8 cellular contexts compared by ENCODE assay signal in genomic region chr11:61966673-61967176, GRCh38. TPM values are rescaled to one million over a fixed set of nuclear protein-coding genes. Genes with fewer than 3 reads are reported as not detected.
DNase-seq lines count a peak whose midpoint lies in the region; ATAC-seq and TF ChIP-seq lines count a peak whose summit lies in the region.

No MANE protein-coding gene starts in this region.

- TF ChIP-seq CTCF in NB4 (IDR thresholded peaks at IDR 0.05; ENCODE audit: low read depth, low read length) (no peak), GM10266 (IDR thresholded peaks at IDR 0.05; ENCODE audit: control insufficient read depth, insufficient read depth, low read depth, missing control alignments) (no peak)

- TF ChIP-seq POLR2A in NB4 (IDR thresholded peaks at IDR 0.05; ENCODE audit: extremely low read depth, insufficient read length): no peak

- H3K27ac Mint-ChIP-seq in immature natural killer cell: peak overlapping the region; percentile 93 to 98 (median 95)

- peaks cover 64% of the 10 kb centered on the region for H3K4me1 ChIP-seq in adipocyte (ENCODE audit: control insufficient read depth, insufficient read depth, low read length)

- peak overlapping the region; percentile 93 to 95 (median 93) for H3K4me3 Mint-ChIP-seq in immature natural killer cell

- peaks cover 32% of the 10 kb centered on the region for H3K36me3 ChIP-seq in adipocyte (ENCODE audit: control insufficient read depth, insufficient read depth, low read length, severe bottlenecking)

- H3K4me3 ChIP-seq in NB4 (ENCODE audit: low read depth, low read length) (peak overlapping the region; percentile 95), adipocyte (ENCODE audit: low read length) (peak overlapping the region; percentile 98)

- H3K9me3 ChIP-seq in adipocyte (ENCODE audit: control insufficient read depth, low read length): no peaks in the 10 kb centered on the region

- H3K27me3 ChIP-seq in adipocyte (replicated peaks; ENCODE audit: control insufficient read depth, insufficient read depth, low read length): no peaks in the 10 kb centered on the region

- peaks cover 50 to 61% of the 10 kb centered on the region in 2 donors for H3K4me1 Mint-ChIP-seq in immature natural killer cell

- DNase-seq in GF-D8 (lab: John Stamatoyannopoulos, UW) (peak; percentile 18), NB4 (ENCODE audit: low read depth) (peak; percentile 61), adipocyte (ENCODE audit: low read depth) (peak; percentile 57), immature natural killer cell (peak in 2 of 3 donors; percentile 50 to 51), GM10266 (ENCODE audit: extremely low spot score) (no peak), NCI-H510A treated with DMSO at 0.1 percent for 48 hours (lab: John Stamatoyannopoulos, UW) (no peak)
- DNase-seq in stimulated activated CD4-positive, alpha-beta T cell treated with anti-CD3 and anti-CD28 coated beads, Interleukin-4, amount 100 ng/mL, for 24 hours: peak; percentile 40

- no peaks in the 10 kb centered on the region for H3K9me3 Mint-ChIP-seq in immature natural killer cell

- peaks cover 41 to 49% (median 48%) of the 10 kb centered on the region in 3 donors for H3K27me3 Mint-ChIP-seq in immature natural killer cell (ENCODE audit: low read depth in 3 of 3)

- peaks cover 19 to 23% (median 21%) of the 10 kb centered on the region in 3 donors for H3K36me3 Mint-ChIP-seq in immature natural killer cell

- ATAC-seq in GM21786 (IDR thresholded peaks at IDR 0.05; ENCODE audit: unreplicated experiment): no peak

- H3K9ac ChIP-seq in adipocyte (ENCODE audit: low read length): peak overlapping the region; percentile 100

RNA-seq across cellular contexts. Expression of gene FTH1, which starts 0.7 kb away (rescaled TPM):
- 1,000 to 10,000 TPM; 1,906 to 2,262 (median 2,182) TPM for polyA plus RNA-seq in immature natural killer cell

RNA-seq across cellular contexts. Expression of gene BEST1, which starts 16.6 kb away (rescaled TPM):
- polyA plus RNA-seq in immature natural killer cell: 1 to 10 TPM in 2 of 3 donors, under 1 TPM in 1; 0.64 to 1.1 (median 1.0) TPM

RNA-seq across cellular contexts. Expression of gene RAB3IL1, which starts 49.4 kb away (rescaled TPM):
- polyA plus RNA-seq in immature natural killer cell: not detected

Comparison
In these comparisons a context has a peak if more than half of its experiments do, and no peak if none do; other contexts are left out.
1. DNase-seq: peak in GF-D8 (single experiment), NB4 (single experiment), adipocyte (single experiment), immature natural killer cell (2 of 3) and stimulated activated CD4-positive, alpha-beta T cell treated with anti-CD3 and anti-CD28 coated beads, Interleukin-4, amount 100 ng/mL, for 24 hours (single experiment); none in GM10266 (single experiment) and NCI-H510A treated with DMSO at 0.1 percent for 48 hours (single experiment).